23 cellular contexts compared by ENCODE assay signal in the genomic region with DNA sequence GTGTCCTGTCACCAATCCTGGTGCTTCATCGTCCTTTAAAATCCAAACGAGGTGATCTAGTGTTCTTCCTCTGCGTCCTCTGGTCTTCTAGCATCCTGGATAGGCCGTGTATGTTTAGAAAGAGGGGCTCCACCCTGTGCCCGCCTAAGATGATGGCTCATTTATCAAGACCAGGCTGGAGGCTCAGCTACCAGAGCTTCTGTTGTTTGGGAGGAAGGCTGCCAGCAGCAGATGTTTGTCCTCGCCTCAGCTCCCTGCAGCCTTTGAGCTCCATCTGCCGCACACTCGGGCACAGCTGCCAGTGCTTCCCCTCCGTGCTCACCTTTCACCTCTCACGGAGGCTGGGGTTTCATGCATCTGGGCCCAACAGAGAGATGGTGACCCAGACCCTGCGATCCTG.
DNase-seq lines count a peak whose midpoint lies in the region; ATAC-seq and TF ChIP-seq lines count a peak whose summit lies in the region.
"Had no signal": no experiment of that assay in that cellular context is flagged by ENCODE, and none has a peak within 500 bp of the region (broad histone marks: within the 10 kb centered on the region; RNA-seq: fewer than 3 reads in every experiment).

No MANE protein-coding gene starts in this region.

- DNase-seq in Ammon's horn (ENCODE audit: low spot score) = peak; percentile 47
- DNase-seq in NCI-H1694 (lab: John Stamatoyannopoulos, UW) = peak; percentile 91
- DNase-seq in WERI-Rb-1 = peak; percentile 14
- no peak for DNase-seq in neuronal stem cell (ENCODE audit: low spot score)
- DNase-seq in left lobe of liver (ENCODE audit: low spot score) = no peak
- DNase-seq in 8988T = no peak
- no peak for DNase-seq in HFFc6
- DNase-seq: Caco-2; CD4-positive, alpha-beta memory T cell; GDM1; IMR-90; NCI-H1105; NCI-H146; NCI-H2081; NCI-H524; NK-92 treated with Interleukin-12 subunit alpha and Interleukin-12 subunit beta, amount 100 ng/mL, for 24 hours; SJCRH30; T-cell had no signal

- H3K27me3 Mint-ChIP-seq in HFFc6 (ENCODE audit: insufficient read depth) = no peaks in the 10 kb centered on the region
- H3K27me3 Mint-ChIP-seq: CD4-positive, alpha-beta memory T cell; T-cell had no signal

- H2AK5ac ChIP-seq in neuronal stem cell (ENCODE audit: low read depth, low read length) = peak overlapping the region; percentile 25

- peaks cover 0 to 12% of the 10 kb centered on the region in 2 donors for H3K4me1 ChIP-seq in neuronal stem cell (ENCODE audit: control insufficient read depth in 2 of 2, insufficient read depth in 1 of 2, low read depth in 1 of 2, low read length in 2 of 2)
- H3K4me1 ChIP-seq: BLaER1 treated with 17β-estradiol and CSF1 and Interleukin-3, amounts not matched to agents 10 nM and 100 nM; Caco-2; SJCRH30 had no signal

- H3K4me1 Mint-ChIP-seq in HFFc6 (ENCODE audit: low read depth) = no peaks in the 10 kb centered on the region
- H3K4me1 Mint-ChIP-seq: CD4-positive, alpha-beta memory T cell; T-cell had no signal

- H3K36me3 Mint-ChIP-seq in HFFc6 (ENCODE audit: low read depth) = no peaks in the 10 kb centered on the region
- H3K36me3 Mint-ChIP-seq: CD4-positive, alpha-beta memory T cell; T-cell had no signal

- H3K27me3 ChIP-seq in WERI-Rb-1 (ENCODE audit: insufficient read depth, low read depth, severe bottlenecking) (no peaks in the 10 kb centered on the region), neuronal stem cell (ENCODE audit: control insufficient read depth in 3 of 3, insufficient read depth in 3 of 3, low read depth in 1 of 3, low read length in 3 of 3) (no peaks in the 10 kb centered on the region)
- H3K27me3 ChIP-seq: BLaER1 treated with 17β-estradiol and CSF1 and Interleukin-3, amounts not matched to agents 10 nM and 100 nM; SJCRH30 had no signal

- H3K4me3 ChIP-seq in WERI-Rb-1 (ENCODE audit: low read depth, low read length) = no peak overlapping the region
- H3K4me3 ChIP-seq in neuronal stem cell (ENCODE audit: low read length in 2 of 2) = no peak overlapping the region
- H3K4me3 ChIP-seq: BLaER1 treated with 17β-estradiol and CSF1 and Interleukin-3, amounts not matched to agents 10 nM and 100 nM; GM23338; SJCRH30 had no signal

- H3K9ac ChIP-seq in neuronal stem cell (ENCODE audit: low read depth, low read length, poor library complexity) = peak overlapping the region; percentile 45
- H3K9ac ChIP-seq: BLaER1 treated with 17β-estradiol and CSF1 and Interleukin-3, amounts not matched to agents 10 nM and 100 nM; KMS-11 had no signal

- peak overlapping the region; percentile 78 for H3K18ac ChIP-seq in neuronal stem cell (ENCODE audit: low read length)

- H3K36me3 ChIP-seq in WERI-Rb-1 (no peaks in the 10 kb centered on the region), neuronal stem cell (replicated peaks in 1 of 2; ENCODE audit: control insufficient read depth in 2 of 2, insufficient read depth in 2 of 2, low read length in 2 of 2) (no peaks in the 10 kb centered on the region)
- H3K36me3 ChIP-seq: BLaER1 treated with 17β-estradiol and CSF1 and Interleukin-3, amounts not matched to agents 10 nM and 100 nM; SJCRH30 had no signal

- H4K91ac ChIP-seq in neuronal stem cell (ENCODE audit: low read depth, low read length, poor library complexity) = no peak overlapping the region

- H3K9me3 ChIP-seq in WERI-Rb-1 (ENCODE audit: severe bottlenecking) (no peaks in the 10 kb centered on the region), neuronal stem cell (replicated peaks in 1 of 2; ENCODE audit: control insufficient read depth in 2 of 2, insufficient read depth in 1 of 2, low read depth in 1 of 2, low read length in 2 of 2) (no peaks in the 10 kb centered on the region)
- H3K9me3 ChIP-seq: Caco-2, SJCRH30 had no signal

- H3K23ac ChIP-seq in neuronal stem cell (ENCODE audit: low read depth, low read length, poor library complexity) = no peak overlapping the region

- no peak overlapping the region for H3K4me3 Mint-ChIP-seq in HFFc6
- H3K4me3 Mint-ChIP-seq: CD4-positive, alpha-beta memory T cell; GM23338; T-cell had no signal

- no peak overlapping the region for H2BK5ac ChIP-seq in neuronal stem cell (ENCODE audit: low read length)

- H2BK15ac ChIP-seq in neuronal stem cell (ENCODE audit: low read length) = peak overlapping the region; percentile 31

- no peak overlapping the region for H4K8ac ChIP-seq in neuronal stem cell (ENCODE audit: low read depth, low read length)

- no peak overlapping the region for H3K4me2 ChIP-seq in neuronal stem cell (ENCODE audit: insufficient read depth, low read length, poor library complexity, severe bottlenecking)
- H3K4me2 ChIP-seq: BLaER1 treated with 17β-estradiol and CSF1 and Interleukin-3, amounts not matched to agents 10 nM and 100 nM; GM23338; KMS-11 had no signal

- H3K27ac Mint-ChIP-seq in HFFc6 = no peak overlapping the region
- H3K27ac Mint-ChIP-seq: CD4-positive, alpha-beta memory T cell; GM23338; T-cell had no signal

- H2AFZ ChIP-seq in neuronal stem cell (ENCODE audit: low read length) = no peak overlapping the region
- H2AFZ ChIP-seq: GM23338 had no signal

- H3K27ac ChIP-seq in WERI-Rb-1 (no peak overlapping the region), neuronal stem cell (replicated peaks; ENCODE audit: low read length) (no peak overlapping the region)
- H3K27ac ChIP-seq: BLaER1 treated with 17β-estradiol and CSF1 and Interleukin-3, amounts not matched to agents 10 nM and 100 nM; KMS-11; SJCRH30 had no signal

- peak overlapping the region; percentile 24 for H3K4ac ChIP-seq in neuronal stem cell (ENCODE audit: low read length)

- WGBS in neuronal stem cell (ENCODE audit: extremely low coverage in 2 of 2, insufficient read length in 2 of 2, insufficient replicate concordance in 1 of 2), 2 donors = no CpG with 5 or more reads among the region's 11 CpGs

- peak overlapping the region; percentile 49 for H2BK12ac ChIP-seq in neuronal stem cell (ENCODE audit: low read length)

- H3K9me3 Mint-ChIP-seq in HFFc6 = peaks cover 12% of the 10 kb centered on the region
- H3K9me3 Mint-ChIP-seq: GM23338 had no signal

- ATAC-seq in left lobe of liver = no peak
- ATAC-seq: GM23338, HCT116, Panc1, T-cell had no signal

- H3K79me1 ChIP-seq in neuronal stem cell (ENCODE audit: low read depth, low read length) = no peaks in the 10 kb centered on the region

- H2BK120ac ChIP-seq in neuronal stem cell (ENCODE audit: low read depth, low read length) = peak overlapping the region; percentile 27

- peak overlapping the region; percentile 21 for H3K14ac ChIP-seq in neuronal stem cell (ENCODE audit: low read length)

- TF ChIP-seq CTCF in WERI-Rb-1 (IDR thresholded peaks at IDR 0.05; ENCODE audit: low read depth, low read length) (no peak), HFFc6 (IDR thresholded peaks at IDR 0.05) (no peak)

Comparison
In these comparisons a context has a peak if more than half of its experiments do, and no peak if none do; other contexts are left out.
1. DNase-seq: peak in Ammon's horn (single experiment), NCI-H1694 (single experiment) and WERI-Rb-1 (single experiment); none in neuronal stem cell (single experiment), left lobe of liver (single experiment), 8988T (single experiment) and HFFc6 (single experiment).